Comparison of ENCODE assay signal across 19 cellular contexts in genomic region chr2:7788736-7789135, GRCh38.
DNase-seq lines count a peak whose midpoint lies in the region; ATAC-seq, FAIRE-seq and TF ChIP-seq lines count a peak whose summit lies in the region.
"Had no signal": no experiment of that assay in that cellular context is flagged by ENCODE, and none has a peak within 500 bp of the region (broad histone marks: within the 10 kb centered on the region; RNA-seq: fewer than 3 reads in every experiment).

No MANE protein-coding gene starts in this region.

- H3K36me3 ChIP-seq in MG63 (no peaks in the 10 kb centered on the region), esophagus squamous epithelium (no peaks in the 10 kb centered on the region)

- peaks cover 6% of the 10 kb centered on the region for H3K9me3 Mint-ChIP-seq in activated CD4-positive, alpha-beta memory T cell treated with anti-CD3 and anti-CD28 coated beads, Interleukin-2, amount 10 ng/mL, durations not matched to agents 7 days and 5 days
- H3K9me3 Mint-ChIP-seq: CD8-positive, alpha-beta T cell; HFFc6 had no signal

- no peak for DNase-seq in A549 (ENCODE audit: low read depth in 1 of 2, low spot score in 1 of 2)
- DNase-seq in MG63, result peak; percentile 61
- DNase-seq in fibroblast of gingiva (ENCODE audit: low read depth), result peak; percentile 77
- peak; percentile 68 for DNase-seq in kidney tubule cell (ENCODE audit: low spot score)
- no peak for DNase-seq in activated CD4-positive, alpha-beta memory T cell treated with anti-CD3 and anti-CD28 coated beads, Interleukin-2, amount 10 ng/mL, durations not matched to agents 7 days and 5 days
- DNase-seq in foreskin melanocyte, result no peak
- DNase-seq in esophagus squamous epithelium (lab: John Stamatoyannopoulos, UW), result no peak
- DNase-seq: CD8-positive, alpha-beta T cell; COR-L47; DND-41; GDM1; HCEC 1CT; HFFc6 had no signal

- POLR2A ChIA-PET in A549 (lab: Yijun Ruan, JAX), result no interaction called here
- POLR2A ChIA-PET in activated CD4-positive, alpha-beta memory T cell treated with anti-CD3 and anti-CD28 coated beads, Interleukin-2, amount 10 ng/mL, durations not matched to agents 7 days and 5 days (lab: Charles Lee), result no interaction called here

- H3K27me3 ChIP-seq in MG63, result no peaks in the 10 kb centered on the region
- H3K27me3 ChIP-seq in esophagus squamous epithelium, result peaks cover 0 to 25% (median 0%) of the 10 kb centered on the region in 4 donors

- H3K9me3 ChIP-seq in A549 (no peaks in the 10 kb centered on the region), MG63 (no peaks in the 10 kb centered on the region), esophagus squamous epithelium (no peaks in the 10 kb centered on the region)

- H3K27ac ChIP-seq in A549, result no peak overlapping the region
- no peak overlapping the region for H3K27ac ChIP-seq in esophagus squamous epithelium
- H3K27ac ChIP-seq: HL-60 had no signal

- intact Hi-C loops in esophagus squamous epithelium (cut with DNase I), result no loop called here

- H3K4me1 Mint-ChIP-seq in activated CD4-positive, alpha-beta memory T cell treated with anti-CD3 and anti-CD28 coated beads, Interleukin-2, amount 10 ng/mL, durations not matched to agents 7 days and 5 days, result no peaks in the 10 kb centered on the region

- no peak overlapping the region for H3K27ac Mint-ChIP-seq in activated CD4-positive, alpha-beta memory T cell treated with anti-CD3 and anti-CD28 coated beads, Interleukin-2, amount 10 ng/mL, durations not matched to agents 7 days and 5 days
- H3K27ac Mint-ChIP-seq: CD14-positive monocyte; CD8-positive, alpha-beta T cell; HFFc6 had no signal

- TF ChIP-seq POLR2A in A549 (IDR thresholded peaks at IDR 0.05; ENCODE audit: low read length) (no peak), esophagus squamous epithelium (IDR thresholded peaks at IDR 0.05) (no peak)

- no peak for TF ChIP-seq RAD21 in A549 (conservative IDR thresholded peaks at IDR 0.05 in 1 of 2, IDR thresholded peaks at IDR 0.05 in 1 of 2)

- CTCF ChIA-PET in A549 (lab: Yijun Ruan, JAX), result no interaction called here
- CTCF ChIA-PET in activated CD4-positive, alpha-beta memory T cell treated with anti-CD3 and anti-CD28 coated beads, Interleukin-2, amount 10 ng/mL, durations not matched to agents 7 days and 5 days (lab: Charles Lee), result no interaction called here

- H3K4me3 ChIP-seq in A549, result no peak overlapping the region
- no peak overlapping the region for H3K4me3 ChIP-seq in MG63
- no peak overlapping the region for H3K4me3 ChIP-seq in esophagus squamous epithelium

- H3K27me3 Mint-ChIP-seq in activated CD4-positive, alpha-beta memory T cell treated with anti-CD3 and anti-CD28 coated beads, Interleukin-2, amount 10 ng/mL, durations not matched to agents 7 days and 5 days, result no peaks in the 10 kb centered on the region

- FAIRE-seq in A549 (lab: Jason Lieb, UNC), result no peak
- FAIRE-seq: GM12892, GM19239, H1 had no signal

- no peak overlapping the region for H3K4me3 Mint-ChIP-seq in activated CD4-positive, alpha-beta memory T cell treated with anti-CD3 and anti-CD28 coated beads, Interleukin-2, amount 10 ng/mL, durations not matched to agents 7 days and 5 days
- H3K4me3 Mint-ChIP-seq: CD14-positive monocyte; CD8-positive, alpha-beta T cell; HFFc6 had no signal

- 26% methylated on average over 8 of the region's 8 CpGs for WGBS in A549 (ENCODE audit: missing lambda C conversion rate)
- WGBS in esophagus squamous epithelium, 2 donors, result 88 to 92% methylated on average over 8 of the region's 8 CpGs

- peaks cover 4% of the 10 kb centered on the region for H3K36me3 Mint-ChIP-seq in activated CD4-positive, alpha-beta memory T cell treated with anti-CD3 and anti-CD28 coated beads, Interleukin-2, amount 10 ng/mL, durations not matched to agents 7 days and 5 days (ENCODE audit: low read depth)
- H3K36me3 Mint-ChIP-seq: CD14-positive monocyte; CD8-positive, alpha-beta T cell had no signal

- ATAC-seq in A549 (no peak), GM19467 (IDR thresholded peaks at IDR 0.05; ENCODE audit: unreplicated experiment) (no peak)
- ATAC-seq: CD8-positive, alpha-beta T cell had no signal

- TF ChIP-seq CTCF in A549 (IDR thresholded peaks at IDR 0.05) (no peak), esophagus squamous epithelium (IDR thresholded peaks at IDR 0.05) (no peak)

- peak overlapping the region; percentile 18; the same call in 2 of the 3 replicates for H3K4me2 ChIP-seq in A549

- TF ChIP-seq EP300 in A549 (IDR thresholded peaks at IDR 0.05), result no peak

- H3K4me1 ChIP-seq in A549, result peaks cover 15% of the 10 kb centered on the region
- peaks cover 0 to 9% (median 0%) of the 10 kb centered on the region in 3 donors for H3K4me1 ChIP-seq in esophagus squamous epithelium

TF ChIP-seq in A549, 52 proteins besides CTCF, POLR2A, EP300 and RAD21:
- no peak for TF ChIP-seq GATA3 (IDR thresholded peaks at IDR 0.05; ENCODE audit: borderline replicate concordance)
- no peak for TF ChIP-seq E2F6 (IDR thresholded peaks at IDR 0.05; ENCODE audit: borderline replicate concordance, low read depth)
- TF ChIP-seq MYC (IDR thresholded peaks at IDR 0.05; ENCODE audit: borderline replicate concordance, low read length), result no peak
- no peak for TF ChIP-seq EHF (CRISPR knock-in tag; IDR thresholded peaks at IDR 0.05)
- no peak for TF ChIP-seq ESRRA (IDR thresholded peaks at IDR 0.05; ENCODE audit: borderline replicate concordance, low read length)
- no peak for TF ChIP-seq RCOR1 (IDR thresholded peaks at IDR 0.05; ENCODE audit: low read depth, low read length)
- TF ChIP-seq ATOH8 (CRISPR knock-in tag; IDR thresholded peaks at IDR 0.05; ENCODE audit: low read depth), result no peak
- TF ChIP-seq USF2 (IDR thresholded peaks at IDR 0.05), result no peak
- no peak for TF ChIP-seq SREBF2 (IDR thresholded peaks at IDR 0.05)
- no peak for TF ChIP-seq JUNB (IDR thresholded peaks at IDR 0.05)
- TF ChIP-seq ZFP36 (IDR thresholded peaks at IDR 0.05; ENCODE audit: borderline replicate concordance, partially characterized antibody), result no peak
- TF ChIP-seq ZC3H11A (IDR thresholded peaks at IDR 0.05), result no peak
- no peak for TF ChIP-seq JUN (IDR thresholded peaks at IDR 0.05)
- no peak for TF ChIP-seq MAZ (IDR thresholded peaks at IDR 0.05; ENCODE audit: borderline replicate concordance, low read depth, low read length)
- no peak for TF ChIP-seq HDAC2 (IDR thresholded peaks at IDR 0.05)
- TF ChIP-seq EHMT2 (IDR thresholded peaks at IDR 0.05; ENCODE audit: low read depth), result no peak
- TF ChIP-seq PHF8 (IDR thresholded peaks at IDR 0.05; ENCODE audit: borderline replicate concordance, low read depth), result no peak

Comparison
In these comparisons a context has a peak if more than half of its experiments do, and no peak if none do; other contexts are left out.
1. DNase-seq: peak in MG63 (single experiment), fibroblast of gingiva (single experiment) and kidney tubule cell (single experiment); none in A549 (0 of 2), activated CD4-positive, alpha-beta memory T cell treated with anti-CD3 and anti-CD28 coated beads, Interleukin-2, amount 10 ng/mL, durations not matched to agents 7 days and 5 days (single experiment), foreskin melanocyte (single experiment) and esophagus squamous epithelium (single experiment).